ENCODE assay signal across 20 cellular contexts in the genomic region with DNA sequence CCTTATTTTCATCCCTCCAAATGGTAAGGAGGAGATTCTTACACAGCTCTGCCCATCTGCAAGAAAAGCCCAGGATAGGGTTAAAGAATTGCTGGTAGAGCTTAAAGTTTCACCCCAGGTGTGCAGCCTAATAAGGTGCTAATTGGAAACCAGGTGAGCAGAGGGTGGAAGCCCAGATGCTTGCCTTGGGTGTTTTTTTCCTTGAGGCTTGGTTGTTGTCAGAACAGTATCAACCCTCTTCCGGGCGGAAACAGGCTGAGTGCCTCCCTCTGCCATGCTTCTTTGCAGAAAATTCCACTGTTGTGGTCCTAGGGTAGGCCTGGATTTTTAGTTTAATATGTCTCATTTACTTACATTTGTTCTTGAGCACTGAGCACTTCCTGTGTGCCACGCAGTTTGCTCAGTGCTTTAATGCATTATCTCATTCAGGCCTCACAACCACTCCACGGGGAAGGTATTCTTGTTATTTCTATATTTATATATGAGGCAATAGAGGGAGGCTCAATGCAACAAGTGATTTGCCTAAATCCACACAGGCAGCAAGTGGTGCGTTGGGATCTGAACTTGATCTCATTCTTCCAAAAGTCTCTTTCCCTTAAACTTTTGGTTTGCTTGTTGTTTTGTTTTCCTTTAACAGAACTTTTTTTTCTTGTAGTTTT.
DNase-seq lines count a peak whose midpoint lies in the region; ATAC-seq and TF ChIP-seq lines count a peak whose summit lies in the region.
"Had no signal": no experiment of that assay in that cellular context is flagged by ENCODE, and none has a peak within 500 bp of the region (broad histone marks: within the 10 kb centered on the region; RNA-seq: fewer than 3 reads in every experiment).

No MANE protein-coding gene starts in this region.

- no peak for TF ChIP-seq CTCF in AG04449 (IDR thresholded peaks at IDR 0.05; ENCODE audit: insufficient read depth, low read length, missing control alignments)
- no peak for TF ChIP-seq CTCF in lower lobe of right lung (IDR thresholded peaks at IDR 0.05)
- no peak for TF ChIP-seq CTCF in Peyer's patch (IDR thresholded peaks at IDR 0.05)

- H3K4me3 Mint-ChIP-seq in CD4-positive, CD25-positive, alpha-beta regulatory T cell = peak overlapping the region in 1 of 4 donors; percentile 13
- H3K4me3 Mint-ChIP-seq in activated naive CD4-positive, alpha-beta T cell treated with anti-CD3 and anti-CD28 coated beads for 36 hours = no peak overlapping the region
- H3K4me3 Mint-ChIP-seq: central memory CD8-positive, alpha-beta T cell had no signal

- no peak for TF ChIP-seq POLR2A in Peyer's patch (IDR thresholded peaks at IDR 0.05)

- peaks cover 0 to 17% (median 2%) of the 10 kb centered on the region in 4 donors for H3K4me1 Mint-ChIP-seq in CD4-positive, CD25-positive, alpha-beta regulatory T cell
- peaks cover 10% of the 10 kb centered on the region for H3K4me1 Mint-ChIP-seq in activated naive CD4-positive, alpha-beta T cell treated with anti-CD3 and anti-CD28 coated beads for 36 hours (ENCODE audit: low read depth)
- H3K4me1 Mint-ChIP-seq: central memory CD8-positive, alpha-beta T cell; IgD-negative memory B cell had no signal

- intact Hi-C loops in lower lobe of right lung (cut with DNase I) = no loop called here
- intact Hi-C loops in activated naive CD4-positive, alpha-beta T cell treated with anti-CD3 and anti-CD28 coated beads for 36 hours (cut with micrococcal nuclease) = no loop called here

- no peaks in the 10 kb centered on the region for H3K36me3 ChIP-seq in CD4-positive, CD25-positive, alpha-beta regulatory T cell (ENCODE audit: control insufficient read depth, insufficient read depth, low read length)
- H3K36me3 ChIP-seq in lower lobe of right lung (no peaks in the 10 kb centered on the region), Peyer's patch (no peaks in the 10 kb centered on the region)

- peaks cover 6% of the 10 kb centered on the region for H3K27me3 Mint-ChIP-seq in CD4-positive, CD25-positive, alpha-beta regulatory T cell
- H3K27me3 Mint-ChIP-seq in activated naive CD4-positive, alpha-beta T cell treated with anti-CD3 and anti-CD28 coated beads for 36 hours (ENCODE audit: low read depth) = no peaks in the 10 kb centered on the region

- H3K4me1 ChIP-seq in CD4-positive, CD25-positive, alpha-beta regulatory T cell (ENCODE audit: control insufficient read depth, insufficient read depth, low read length, poor library complexity, severe bottlenecking) = peaks cover 10% of the 10 kb centered on the region
- H3K4me1 ChIP-seq in lower lobe of right lung (no peaks in the 10 kb centered on the region), Peyer's patch (no peaks in the 10 kb centered on the region)
- H3K4me1 ChIP-seq: testis had no signal

- H3K27me3 ChIP-seq in CD4-positive, CD25-positive, alpha-beta regulatory T cell (ENCODE audit: control insufficient read depth, insufficient read depth, low read length) = no peaks in the 10 kb centered on the region
- H3K27me3 ChIP-seq in lower lobe of right lung (ENCODE audit: low read depth) (no peaks in the 10 kb centered on the region), Peyer's patch (no peaks in the 10 kb centered on the region)
- H3K27me3 ChIP-seq: testis had no signal

- H3K36me3 Mint-ChIP-seq in CD4-positive, CD25-positive, alpha-beta regulatory T cell = no peaks in the 10 kb centered on the region
- no peaks in the 10 kb centered on the region for H3K36me3 Mint-ChIP-seq in activated naive CD4-positive, alpha-beta T cell treated with anti-CD3 and anti-CD28 coated beads for 36 hours (ENCODE audit: low read depth)

- CTCF ChIA-PET in AG04449 (lab: Yijun Ruan, JAX) = no interaction called here
- CTCF ChIA-PET in activated naive CD4-positive, alpha-beta T cell treated with anti-CD3 and anti-CD28 coated beads for 36 hours (lab: Charles Lee) = interaction anchor here (0.6 to 1.3 kb wide), 2 partner anchors 38 to 208 kb away, joined by 3 to 5 read pairs; no protein-coding TSS in a partner anchor

- POLR2A ChIA-PET in AG04449 (lab: Yijun Ruan, JAX) = no interaction called here

- H3K27ac ChIP-seq in CD4-positive, CD25-positive, alpha-beta regulatory T cell (ENCODE audit: insufficient read depth, low read length, poor library complexity, severe bottlenecking) = no peak overlapping the region
- H3K27ac ChIP-seq in lower lobe of right lung (peak overlapping the region; percentile 56), Peyer's patch (no peak overlapping the region)
- H3K27ac ChIP-seq: testis had no signal

- ATAC-seq in CD4-positive, CD25-positive, alpha-beta regulatory T cell (ENCODE audit: low read depth in 2 of 2) = peak; percentile 22 to 43
- ATAC-seq in lower lobe of right lung (peak; percentile 87 to 92), left lobe of liver (no peak)

- peaks cover 0 to 3% (median 0%) of the 10 kb centered on the region in 7 donors for H3K9me3 Mint-ChIP-seq in CD4-positive, CD25-positive, alpha-beta regulatory T cell
- H3K9me3 Mint-ChIP-seq in activated naive CD4-positive, alpha-beta T cell treated with anti-CD3 and anti-CD28 coated beads for 36 hours = no peaks in the 10 kb centered on the region
- H3K9me3 Mint-ChIP-seq: central memory CD8-positive, alpha-beta T cell; IgD-negative memory B cell had no signal

- H3K4me3 ChIP-seq in AG04449 (ENCODE audit: low read depth, low read length) (no peak overlapping the region), lower lobe of right lung (no peak overlapping the region), Peyer's patch (no peak overlapping the region)
- H3K4me3 ChIP-seq in CD4-positive, CD25-positive, alpha-beta regulatory T cell (ENCODE audit: low read depth, low read length) = no peak overlapping the region
- H3K4me3 ChIP-seq: testis had no signal

- H3K9me3 ChIP-seq in CD4-positive, CD25-positive, alpha-beta regulatory T cell (ENCODE audit: control insufficient read depth in 2 of 2, low read length in 2 of 2) = no peaks in the 10 kb centered on the region
- no peaks in the 10 kb centered on the region for H3K9me3 ChIP-seq in lower lobe of right lung
- no peaks in the 10 kb centered on the region for H3K9me3 ChIP-seq in Peyer's patch
- H3K9me3 ChIP-seq: testis had no signal

- peak; percentile 42 for DNase-seq in AG04449 (ENCODE audit: low read depth, low spot score)
- DNase-seq in CD4-positive, CD25-positive, alpha-beta regulatory T cell = peak in 1 of 3 donors; percentile 20
- peak; percentile 64 for DNase-seq in NCI-H526 treated with DMSO at 0.1 percent for 48 hours (lab: John Stamatoyannopoulos, UW)
- DNase-seq in lower lobe of right lung = no peak
- DNase-seq in left lobe of liver (ENCODE audit: low spot score) = no peak
- DNase-seq in HPDE6-E6E7 (ENCODE audit: extremely low spot score) = no peak
- no peak for DNase-seq in activated naive CD4-positive, alpha-beta T cell treated with anti-CD3 and anti-CD28 coated beads for 36 hours
- DNase-seq in Peyer's patch = no peak
- DNase-seq: activated CD4-positive, alpha-beta T cell treated with anti-CD3 and anti-CD28 coated beads for 48 hours; activated CD8-positive, alpha-beta memory T cell treated with anti-CD3 and anti-CD28 coated beads, Interleukin-2, amount 50 U/mL, for 4 hours; activated gamma-delta T cell; amygdala; DMS 273 treated with DMSO at 0.1 percent for 48 hours; effector CD8-positive, alpha-beta T cell; glutamatergic neuron; SW 1271; testis had no signal

- H3K27ac Mint-ChIP-seq in CD4-positive, CD25-positive, alpha-beta regulatory T cell = peak overlapping the region in 2 of 3 donors; percentile 60 to 62
- H3K27ac Mint-ChIP-seq in activated naive CD4-positive, alpha-beta T cell treated with anti-CD3 and anti-CD28 coated beads for 36 hours = no peak overlapping the region
- H3K27ac Mint-ChIP-seq: IgD-negative memory B cell, progenitor cell of endocrine pancreas had no signal

Comparison
In these comparisons a context has a peak if more than half of its experiments do, and no peak if none do; other contexts are left out.
1. DNase-seq: peak in AG04449 (single experiment) and NCI-H526 treated with DMSO at 0.1 percent for 48 hours (single experiment); none in lower lobe of right lung (single experiment), left lobe of liver (single experiment), HPDE6-E6E7 (single experiment), activated naive CD4-positive, alpha-beta T cell treated with anti-CD3 and anti-CD28 coated beads for 36 hours (single experiment) and Peyer's patch (0 of 3).